Comparison of ENCODE assay signal across 1 cellular context in the genomic region with DNA sequence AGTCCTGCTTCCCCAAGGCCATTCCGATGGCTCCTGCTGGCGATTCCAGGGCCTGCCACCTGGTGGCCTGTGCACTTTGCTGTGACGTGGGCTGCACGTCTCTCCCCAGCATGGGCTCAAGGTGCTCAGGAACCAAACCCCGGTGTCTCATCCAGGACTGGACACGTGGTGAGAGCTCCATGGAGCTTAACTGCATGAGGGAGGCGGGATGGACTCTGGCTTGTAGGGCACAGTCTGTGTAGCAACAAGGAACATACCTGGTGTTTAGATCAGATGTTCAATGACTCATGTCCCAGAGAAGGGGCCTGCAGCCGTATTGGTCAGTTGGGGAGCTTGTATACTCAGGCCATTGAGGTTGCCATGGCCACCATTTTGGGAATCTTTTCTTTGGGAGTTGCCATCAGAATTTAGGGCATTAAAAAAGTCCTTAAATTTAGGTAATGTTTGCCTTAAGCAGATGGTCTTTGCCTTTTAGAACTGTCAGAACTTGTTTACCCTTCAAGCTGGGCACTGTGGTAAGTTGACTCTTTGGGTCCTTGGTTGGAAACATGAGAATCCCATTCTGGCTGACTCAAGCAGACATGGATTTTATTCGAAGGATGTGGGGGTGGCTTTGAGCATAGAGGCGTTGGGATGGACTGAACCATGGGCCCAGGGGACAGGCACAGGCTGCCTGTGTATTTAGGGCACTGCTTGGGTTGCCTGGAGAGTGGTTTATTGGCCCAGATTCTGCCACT.
A peak's percentile ranks its signal among the peaks of the same experiment; 100 is the strongest.
TF ChIP-seq lines count a peak whose summit lies in the region.

No MANE protein-coding gene starts in this region.

TF ChIP-seq in HepG2, 621 proteins besides CTCF, POLR2A, EP300 and RAD21 (continued from another document and continues in another):
- TF ChIP-seq TCF12 (IDR thresholded peaks at IDR 0.05) = no peak
- TF ChIP-seq TCF12 (CRISPR knock-in tag; IDR thresholded peaks at IDR 0.05) = peak; percentile 87; the same call in 1 of the 2 replicates
- TF ChIP-seq HHEX (CRISPR knock-in tag; IDR thresholded peaks at IDR 0.05) = peak; percentile 61
- no peak for TF ChIP-seq ZNF296 (CRISPR knock-in tag; conservative IDR thresholded peaks at IDR 0.05)
- TF ChIP-seq ZSCAN12 (CRISPR knock-in tag; IDR thresholded peaks at IDR 0.05) = 0 out of 2 replicates have a peak, but pooled peaks have one; percentile 28
- peak; percentile 96 for TF ChIP-seq RCOR2 (CRISPR knock-in tag; IDR thresholded peaks at IDR 0.05)
- TF ChIP-seq, protein P1, sequence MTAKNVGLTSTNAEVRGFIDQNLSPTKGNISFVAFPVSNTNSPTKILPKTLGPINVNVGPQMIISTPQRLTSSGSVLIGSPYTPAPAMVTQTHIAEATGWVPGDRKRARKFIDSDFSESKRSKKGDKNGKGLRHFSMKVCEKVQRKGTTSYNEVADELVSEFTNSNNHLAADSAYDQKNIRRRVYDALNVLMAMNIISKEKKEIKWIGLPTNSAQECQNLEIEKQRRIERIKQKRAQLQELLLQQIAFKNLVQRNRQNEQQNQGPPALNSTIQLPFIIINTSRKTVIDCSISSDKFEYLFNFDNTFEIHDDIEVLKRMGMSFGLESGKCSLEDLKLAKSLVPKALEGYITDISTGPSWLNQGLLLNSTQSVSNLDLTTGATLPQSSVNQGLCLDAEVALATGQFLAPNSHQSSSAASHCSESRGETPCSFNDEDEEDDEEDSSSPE (CRISPR knock-in tag; IDR thresholded peaks at IDR 0.05) = peak; percentile 78
- TF ChIP-seq USF2 (IDR thresholded peaks at IDR 0.05; ENCODE audit: low read depth, low read length) = peak; percentile 84
- TF ChIP-seq USF2 (CRISPR knock-in tag; IDR thresholded peaks at IDR 0.05; ENCODE audit: borderline replicate concordance) = peak; percentile 78; the same call in 1 of the 2 replicates
- TF ChIP-seq SAP130 (CRISPR knock-in tag; IDR thresholded peaks at IDR 0.05; ENCODE audit: low read depth) = peak; percentile 98
- TF ChIP-seq FLYWCH1 (CRISPR knock-in tag; IDR thresholded peaks at IDR 0.05) = no peak
- TF ChIP-seq NR2C2 (CRISPR knock-in tag; IDR thresholded peaks at IDR 0.05; ENCODE audit: borderline replicate concordance) = peak; percentile 61
- TF ChIP-seq, protein P2, sequence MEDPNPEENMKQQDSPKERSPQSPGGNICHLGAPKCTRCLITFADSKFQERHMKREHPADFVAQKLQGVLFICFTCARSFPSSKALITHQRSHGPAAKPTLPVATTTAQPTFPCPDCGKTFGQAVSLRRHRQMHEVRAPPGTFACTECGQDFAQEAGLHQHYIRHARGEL (CRISPR knock-in tag; IDR thresholded peaks at IDR 0.05) = peak; percentile 91; the same call in 1 of the 2 replicates
- TF ChIP-seq ZNF543 (CRISPR knock-in tag; IDR thresholded peaks at IDR 0.05) = peak; percentile 92
- TF ChIP-seq PHF8 (CRISPR knock-in tag; IDR thresholded peaks at IDR 0.05) = peak; percentile 49; the same call in 1 of the 2 replicates
- peak; percentile 85; the same call in 1 of the 2 replicates for TF ChIP-seq ZNF790 (CRISPR knock-in tag; IDR thresholded peaks at IDR 0.05; ENCODE audit: borderline replicate concordance)
- 0 out of 2 replicates have a peak, but pooled peaks have one; percentile 23 for TF ChIP-seq ZSCAN5A (CRISPR knock-in tag; IDR thresholded peaks at IDR 0.05; ENCODE audit: borderline replicate concordance)
- peak; percentile 83; the same call in 1 of the 2 replicates for TF ChIP-seq TARDBP (CRISPR knock-in tag; IDR thresholded peaks at IDR 0.05)
- peak; percentile 94 for TF ChIP-seq ZMYM3 (CRISPR knock-in tag; IDR thresholded peaks at IDR 0.05)
- TF ChIP-seq HMG20B (CRISPR knock-in tag; conservative IDR thresholded peaks at IDR 0.05) = 0 out of 2 replicates have a peak, but pooled peaks have one; percentile 58
- peak; percentile 81 for TF ChIP-seq STAG1 (CRISPR knock-in tag; IDR thresholded peaks at IDR 0.05)
- peak; percentile 89 for TF ChIP-seq BORCS8-MEF2B (CRISPR knock-in tag; IDR thresholded peaks at IDR 0.05)
- no peak for TF ChIP-seq AKNA (CRISPR knock-in tag; IDR thresholded peaks at IDR 0.05; ENCODE audit: borderline replicate concordance)
- 0 out of 2 replicates have a peak, but pooled peaks have one; percentile 50 for TF ChIP-seq SSRP1 (CRISPR knock-in tag; IDR thresholded peaks at IDR 0.05)
- TF ChIP-seq RARA (CRISPR knock-in tag; IDR thresholded peaks at IDR 0.05) = peak; percentile 88
- TF ChIP-seq SIX1 (CRISPR knock-in tag; IDR thresholded peaks at IDR 0.05; ENCODE audit: borderline replicate concordance) = peak; percentile 20; the same call in 1 of the 2 replicates
- peak; percentile 96 for TF ChIP-seq ZNF546 (CRISPR knock-in tag; conservative IDR thresholded peaks at IDR 0.05)
- peak; percentile 94 for TF ChIP-seq JUND (CRISPR knock-in tag; IDR thresholded peaks at IDR 0.05)
- peak; percentile 98; the same call in 1 of the 2 replicates for TF ChIP-seq ZNF512B (CRISPR knock-in tag; IDR thresholded peaks at IDR 0.05; ENCODE audit: borderline replicate concordance)
- TF ChIP-seq KDM3A (CRISPR knock-in tag; IDR thresholded peaks at IDR 0.05; ENCODE audit: low read depth) = peak; percentile 94
- TF ChIP-seq ZNF501 (CRISPR knock-in tag; IDR thresholded peaks at IDR 0.05) = peak; percentile 97
- TF ChIP-seq TEAD2 (CRISPR knock-in tag; IDR thresholded peaks at IDR 0.05) = no peak
- peak; percentile 83; the same call in 1 of the 2 replicates for TF ChIP-seq ZNF160 (CRISPR knock-in tag; IDR thresholded peaks at IDR 0.05)
- no peak for TF ChIP-seq SETDB1 (CRISPR knock-in tag; IDR thresholded peaks at IDR 0.05; ENCODE audit: borderline replicate concordance)
- TF ChIP-seq ZNF275 (CRISPR knock-in tag; IDR thresholded peaks at IDR 0.05; ENCODE audit: borderline replicate concordance) = peak; percentile 81; the same call in 1 of the 2 replicates
- 0 out of 2 replicates have a peak, but pooled peaks have one; percentile 18 for TF ChIP-seq THAP7 (CRISPR knock-in tag; IDR thresholded peaks at IDR 0.05)
- TF ChIP-seq WIZ (CRISPR knock-in tag; IDR thresholded peaks at IDR 0.05) = no peak; the same call in 1 of the 2 replicates
- 0 out of 2 replicates have a peak, but pooled peaks have one; percentile 61 for TF ChIP-seq ZSCAN9 (CRISPR knock-in tag; IDR thresholded peaks at IDR 0.05; ENCODE audit: borderline replicate concordance)
- TF ChIP-seq RBM22 (optimal IDR thresholded peaks at IDR 0.05; ENCODE audit: low read length) = no peak
- TF ChIP-seq TRIM24 (CRISPR knock-in tag; IDR thresholded peaks at IDR 0.05) = peak; percentile 94
- peak; percentile 98 for TF ChIP-seq IRF2 (CRISPR knock-in tag; IDR thresholded peaks at IDR 0.05)
- TF ChIP-seq THYN1 (CRISPR knock-in tag; IDR thresholded peaks at IDR 0.05; ENCODE audit: borderline replicate concordance, low read depth) = no peak
- TF ChIP-seq ZNF230 (CRISPR knock-in tag; IDR thresholded peaks at IDR 0.05) = no peak
- TF ChIP-seq TRIM22 (IDR thresholded peaks at IDR 0.05) = no peak
